Comparison of ENCODE assay signal across 30 cellular contexts in the genomic region with DNA sequence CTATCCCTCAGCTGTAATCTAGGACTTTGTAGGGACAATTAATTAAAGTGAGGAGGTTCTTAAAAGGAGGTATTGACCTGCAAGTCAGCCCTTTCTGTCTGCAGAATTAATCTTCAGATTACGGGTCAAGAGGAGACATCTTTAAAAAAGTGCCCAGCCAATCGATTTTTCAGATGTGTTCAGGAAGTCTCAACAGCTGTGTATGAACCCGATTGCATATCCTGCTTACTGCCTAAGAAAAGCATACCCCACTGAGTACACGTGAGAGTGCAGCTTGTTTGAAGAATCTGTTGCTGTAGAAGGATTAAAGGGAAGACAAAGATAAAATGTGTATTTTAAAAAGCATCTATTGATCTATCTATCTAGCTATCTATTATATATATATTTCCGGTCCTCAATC.
"Had no signal": no experiment of that assay in that cellular context is flagged by ENCODE, and none has a peak within 500 bp of the region (broad histone marks: within the 10 kb centered on the region; RNA-seq: fewer than 3 reads in every experiment).

No MANE protein-coding gene starts in this region.

- H3K4me3 ChIP-seq: ascending aorta, cardiac muscle cell had no signal

- DNase-seq: activated CD4-positive, alpha-beta memory T cell treated with anti-CD3 and anti-CD28 coated beads, Interleukin-2, amount 10 ng/mL, durations not matched to agents 7 days and 5 days; activated CD4-positive, alpha-beta T cell treated with anti-CD3 and anti-CD28 coated beads for 1 hour; activated CD4-positive, alpha-beta T cell treated with anti-CD3 and anti-CD28 coated beads for 36 hours; activated CD4-positive, alpha-beta T cell treated with anti-CD3 and anti-CD28 coated beads for 48 hours; activated CD4-positive, alpha-beta T cell treated with anti-CD3 and anti-CD28 coated beads, Interleukin-2, amount 10 ng/mL, durations not matched to agents 7 days and 5 days; activated CD4-positive, alpha-beta T cell treated with anti-CD3 and anti-CD28 coated beads, Interleukin-2, amount 50 U/mL, for 48 hours; activated CD4-positive, CD25-positive, alpha-beta regulatory T cell; activated CD8-positive, alpha-beta memory T cell treated with anti-CD3 and anti-CD28 coated beads for 24 hours; activated CD8-positive, alpha-beta memory T cell treated with anti-CD3 and anti-CD28 coated beads, Interleukin-2, amount 10 ng/mL, durations not matched to agents 7 days and 5 days; activated CD8-positive, alpha-beta memory T cell treated with anti-CD3 and anti-CD28 coated beads, Interleukin-2, amount 50 U/mL, for 48 hours; activated CD8-positive, alpha-beta T cell treated with anti-CD3 and anti-CD28 coated beads, Interleukin-2, amount 10 ng/mL, durations not matched to agents 7 days and 5 days; activated effector memory CD4-positive, alpha-beta T cell treated with Interleukin-2 at 50 U/mL for 16 hours; activated gamma-delta T cell; activated naive CD4-positive, alpha-beta T cell treated with anti-CD3 and anti-CD28 coated beads, Interleukin-2, amount 10 ng/mL, durations not matched to agents 7 days and 5 days; activated naive CD4-positive, alpha-beta T cell treated with Interleukin-2 at 50 U/mL for 16 hours; activated naive CD8-positive, alpha-beta T cell treated with anti-CD3 and anti-CD28 coated beads, Interleukin-2, amount 10 ng/mL, durations not matched to agents 7 days and 5 days; activated naive CD8-positive, alpha-beta T cell treated with anti-CD3 and anti-CD28 coated beads, Interleukin-2, amount 50 U/mL, for 24 hours; activated T-cell treated with anti-CD3 and anti-CD28 coated beads, Interleukin-2, amount 50 U/mL, for 24 hours; activated T-cell treated with anti-CD3 and anti-CD28 coated beads, Interleukin-2, amount 50 U/mL, for 48 hours; amygdala; anterior cingulate cortex; caudate nucleus; cerebellar nuclear complex; T-helper 2 cell; T-helper 9 cell had no signal

- H3K27ac ChIP-seq: ascending aorta, cardiac muscle cell, VCaP had no signal

- ATAC-seq: activated CD4-positive, alpha-beta T cell treated with anti-CD3 and anti-CD28 coated beads for 36 hours; activated CD4-positive, CD25-positive, alpha-beta regulatory T cell treated with anti-CD3 and anti-CD28 coated beads, Interleukin-2, amount 50 U/mL, for 24 hours; activated CD8-positive, alpha-beta memory T cell treated with anti-CD3 and anti-CD28 coated beads, Interleukin-2, amount 10 ng/mL, durations not matched to agents 7 days and 5 days; activated CD8-positive, alpha-beta T cell treated with anti-CD3 and anti-CD28 coated beads, Interleukin-2, amount 10 ng/mL, durations not matched to agents 7 days and 5 days; activated naive CD8-positive, alpha-beta T cell treated with anti-CD3 and anti-CD28 coated beads, Interleukin-2, amount 50 U/mL, for 24 hours; WTC11 had no signal
